Comparison of ENCODE assay signal across 7 cellular contexts in the genomic region with DNA sequence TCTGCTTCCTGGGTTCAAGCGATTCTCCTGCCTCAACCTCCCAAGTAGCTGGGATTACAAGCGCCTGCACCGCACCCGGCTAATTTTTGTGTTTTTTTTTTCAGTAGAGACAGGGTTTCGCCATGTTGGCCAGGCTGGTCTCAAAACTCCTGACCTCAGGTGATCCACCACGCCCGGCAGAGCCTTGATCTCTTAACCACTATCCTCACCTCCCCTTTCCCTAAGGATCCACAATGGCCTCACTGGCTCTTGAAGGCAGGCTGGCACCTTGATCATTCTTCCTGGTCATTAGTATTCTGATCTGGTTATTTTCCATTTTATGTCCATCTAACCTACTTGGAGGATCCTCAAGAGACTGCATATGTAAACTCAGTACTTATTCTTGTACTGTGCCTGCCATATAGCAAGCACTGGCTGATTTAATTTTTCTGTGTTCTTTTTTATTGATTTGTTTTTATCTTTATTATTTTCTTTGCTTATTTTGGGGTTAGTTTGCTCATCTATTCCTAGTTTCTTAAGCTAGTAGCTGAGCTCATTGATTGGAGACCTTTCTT. TPM values are rescaled to one million over a fixed set of nuclear protein-coding genes. Genes with fewer than 3 reads are reported as not detected.
DNase-seq lines count a peak whose midpoint lies in the region; ATAC-seq and TF ChIP-seq lines count a peak whose summit lies in the region.

No MANE protein-coding gene starts in this region.

- no peaks in the 10 kb centered on the region for H3K27me3 Mint-ChIP-seq in activated T-helper 17 cell treated with anti-CD3 and anti-CD28 coated beads, Interleukin-2, amount 50 U/mL, for 72 hours
- H3K27me3 Mint-ChIP-seq in natural killer cell treated with Interleukin-12 subunit alpha and Interleukin-12 subunit beta and Interleukin-15 and Interleukin-18, amount 100 ng/mL, for 72 hours, result no peaks in the 10 kb centered on the region

- ATAC-seq in IMR-90 (ENCODE audit: low read depth), result no peak
- ATAC-seq in activated T-helper 17 cell treated with anti-CD3 and anti-CD28 coated beads, Interleukin-2, amount 50 U/mL, for 72 hours (replicated peaks), result no peak
- ATAC-seq in natural killer cell treated with Interleukin-12 subunit alpha and Interleukin-12 subunit beta and Interleukin-15 and Interleukin-18, amount 100 ng/mL, for 72 hours, result no peak
- ATAC-seq in activated CD4-positive, CD25-positive, alpha-beta regulatory T cell treated with anti-CD3 and anti-CD28 coated beads, Interleukin-2, amount 50 U/mL, for 24 hours, result no peak
- ATAC-seq in GM19463 (IDR thresholded peaks at IDR 0.05; ENCODE audit: unreplicated experiment), result no peak
- ATAC-seq in HG02763 (IDR thresholded peaks at IDR 0.05; ENCODE audit: unreplicated experiment), result no peak

- no peak overlapping the region for H2AK5ac ChIP-seq in IMR-90 (ENCODE audit: low read depth, low read length)

- no peaks in the 10 kb centered on the region for H3K27me3 ChIP-seq in IMR-90 (ENCODE audit: control insufficient read depth, insufficient read depth, low read length)

- H3K14ac ChIP-seq in IMR-90 (replicated peaks; ENCODE audit: low read depth, low read length), result no peak overlapping the region

- TF ChIP-seq CTCF in IMR-90 (conservative IDR thresholded peaks at IDR 0.05; ENCODE audit: low read depth, low read length), result no peak

- intact Hi-C loops in IMR-90 (cut with micrococcal nuclease), result no loop called here

- no peak overlapping the region for H3K4me3 ChIP-seq in IMR-90 (ENCODE audit: insufficient read depth, low read depth, low read length)

- CTCF ChIA-PET in IMR-90 (lab: Yijun Ruan, JAX), result interaction anchor here (0.8 kb wide), 1 partner anchor 263 kb away, joined by 3 read pairs; no protein-coding TSS in a partner anchor

- H2BK5ac ChIP-seq in IMR-90 (ENCODE audit: low read depth, low read length, poor library complexity, severe bottlenecking), result no peak overlapping the region

- H3K36me3 Mint-ChIP-seq in activated T-helper 17 cell treated with anti-CD3 and anti-CD28 coated beads, Interleukin-2, amount 50 U/mL, for 72 hours (ENCODE audit: low read depth), result peaks cover 75% of the 10 kb centered on the region
- peaks cover 37% of the 10 kb centered on the region for H3K36me3 Mint-ChIP-seq in natural killer cell treated with Interleukin-12 subunit alpha and Interleukin-12 subunit beta and Interleukin-15 and Interleukin-18, amount 100 ng/mL, for 72 hours

- no peak overlapping the region for H3K4me2 ChIP-seq in IMR-90 (ENCODE audit: low read depth, low read length)

- H3K56ac ChIP-seq in IMR-90 (ENCODE audit: extremely low read depth, insufficient read depth, low read length), result no peak overlapping the region

- no peak for TF ChIP-seq RAD21 in IMR-90 (IDR thresholded peaks at IDR 0.05; ENCODE audit: low read length)

- no peak overlapping the region for H2BK20ac ChIP-seq in IMR-90 (ENCODE audit: low read depth, low read length)

- H3K9me3 Mint-ChIP-seq in activated T-helper 17 cell treated with anti-CD3 and anti-CD28 coated beads, Interleukin-2, amount 50 U/mL, for 72 hours, result no peaks in the 10 kb centered on the region
- no peaks in the 10 kb centered on the region for H3K9me3 Mint-ChIP-seq in natural killer cell treated with Interleukin-12 subunit alpha and Interleukin-12 subunit beta and Interleukin-15 and Interleukin-18, amount 100 ng/mL, for 72 hours

- H3K27ac ChIP-seq in IMR-90 (ENCODE audit: insufficient read depth, low read length), result no peak overlapping the region

- H4K91ac ChIP-seq in IMR-90 (ENCODE audit: insufficient read depth, low read depth, low read length), result no peak overlapping the region

- DNase-seq in Daoy (ENCODE audit: low read depth) (peak; percentile 61), IMR-90 (peak; percentile 37)
- no peak for DNase-seq in natural killer cell treated with Interleukin-12 subunit alpha and Interleukin-12 subunit beta and Interleukin-15 and Interleukin-18, amount 100 ng/mL, for 72 hours (ENCODE audit: low spot score)

- BruUV-seq in IMR-90 (replicated peaks; lab: Mats Ljungman, UMichigan), result no TSS peak

- peaks cover 96% of the 10 kb centered on the region for H4K20me1 ChIP-seq in IMR-90 (ENCODE audit: insufficient read depth, low read length)

- H2AFZ ChIP-seq in IMR-90 (replicated peaks; ENCODE audit: low read length, poor library complexity), result no peak overlapping the region

- H3K9me3 ChIP-seq in IMR-90 (ENCODE audit: control insufficient read depth, insufficient read depth, low read length), result no peaks in the 10 kb centered on the region

- TF ChIP-seq POLR2A in IMR-90 (IDR thresholded peaks at IDR 0.05; ENCODE audit: low read depth, low read length), result peak; percentile 1; the same call in 1 of the 2 replicates

- dilution Hi-C loops in IMR-90 (cut with HindIII; ENCODE audit: low sequenced_read_pairs, unreplicated experiment), result no loop called here

- H3K36me3 ChIP-seq in IMR-90 (ENCODE audit: control insufficient read depth, insufficient read depth, low read length), result peaks cover 45% of the 10 kb centered on the region

- peak overlapping the region; percentile 98 for H3K27ac Mint-ChIP-seq in activated T-helper 17 cell treated with anti-CD3 and anti-CD28 coated beads, Interleukin-2, amount 50 U/mL, for 72 hours
- peak overlapping the region; percentile 94 to 97 for H3K27ac Mint-ChIP-seq in natural killer cell treated with Interleukin-12 subunit alpha and Interleukin-12 subunit beta and Interleukin-15 and Interleukin-18, amount 100 ng/mL, for 72 hours

- peaks cover 14% of the 10 kb centered on the region for H3K9me1 ChIP-seq in IMR-90 (ENCODE audit: insufficient read depth, low read length)

- H3K4me1 Mint-ChIP-seq in activated T-helper 17 cell treated with anti-CD3 and anti-CD28 coated beads, Interleukin-2, amount 50 U/mL, for 72 hours, result peaks cover 26% of the 10 kb centered on the region
- peaks cover 42 to 44% of the 10 kb centered on the region in 2 donors for H3K4me1 Mint-ChIP-seq in natural killer cell treated with Interleukin-12 subunit alpha and Interleukin-12 subunit beta and Interleukin-15 and Interleukin-18, amount 100 ng/mL, for 72 hours (ENCODE audit: low read depth in 2 of 2)

- H4K5ac ChIP-seq in IMR-90 (ENCODE audit: low read depth, low read length), result no peak overlapping the region

- H2BK15ac ChIP-seq in IMR-90 (ENCODE audit: low read depth, low read length), result no peak overlapping the region

- H4K8ac ChIP-seq in IMR-90 (ENCODE audit: low read depth in 2 of 2, low read length in 2 of 2), result no peak overlapping the region

- H3K4ac ChIP-seq in IMR-90 (ENCODE audit: low read depth, low read length), result no peak overlapping the region

- peaks cover 13% of the 10 kb centered on the region for H3K4me1 ChIP-seq in IMR-90 (ENCODE audit: control insufficient read depth, insufficient read depth, low read length)

- H3K79me1 ChIP-seq in IMR-90 (ENCODE audit: low read depth in 1 of 2, low read length in 2 of 2), result peaks cover 17 to 34% of the 10 kb centered on the region in 2 experiments

- in situ Hi-C loops in IMR-90 (cut with MboI; ENCODE audit: low sequenced_read_pairs), result no loop called here

- H2BK120ac ChIP-seq in IMR-90 (ENCODE audit: low read depth, low read length), result no peak overlapping the region

- no peak overlapping the region for H3K18ac ChIP-seq in IMR-90 (ENCODE audit: low read depth, low read length)

- POLR2A ChIA-PET in IMR-90 (lab: Charles Lee; ENCODE audit: unreplicated experiment), result interaction anchor here (0.6 to 0.8 kb wide), 5 partner anchors 83 to 692 kb away, joined by 3 to 10 read pairs (median 4); no protein-coding TSS in a partner anchor

- H3K23ac ChIP-seq in IMR-90 (ENCODE audit: low read depth, low read length), result no peak overlapping the region

- WGBS in IMR-90 (ENCODE audit: extremely low coverage in 2 of 2, insufficient read length in 1 of 2), 2 experiments, result 100% methylated on average over 2 of the region's 7 CpGs; no CpG with 5 or more reads in 1 of the 2 experiments

- H2AK9ac ChIP-seq in IMR-90 (replicated peaks; ENCODE audit: low read depth, low read length, poor library complexity), result no peak overlapping the region

- peak overlapping the region; percentile 100 for H3K4me3 Mint-ChIP-seq in activated T-helper 17 cell treated with anti-CD3 and anti-CD28 coated beads, Interleukin-2, amount 50 U/mL, for 72 hours
- peak overlapping the region; percentile 79 for H3K4me3 Mint-ChIP-seq in natural killer cell treated with Interleukin-12 subunit alpha and Interleukin-12 subunit beta and Interleukin-15 and Interleukin-18, amount 100 ng/mL, for 72 hours

- no peak overlapping the region for H3K9ac ChIP-seq in IMR-90 (ENCODE audit: low read depth, low read length)

TF ChIP-seq in IMR-90, 13 proteins besides CTCF, POLR2A, EP300 and RAD21 (continues in another document):
- no peak for TF ChIP-seq CEBPB (IDR thresholded peaks at IDR 0.05; ENCODE audit: low read depth, low read length)
- TF ChIP-seq, protein P1, sequence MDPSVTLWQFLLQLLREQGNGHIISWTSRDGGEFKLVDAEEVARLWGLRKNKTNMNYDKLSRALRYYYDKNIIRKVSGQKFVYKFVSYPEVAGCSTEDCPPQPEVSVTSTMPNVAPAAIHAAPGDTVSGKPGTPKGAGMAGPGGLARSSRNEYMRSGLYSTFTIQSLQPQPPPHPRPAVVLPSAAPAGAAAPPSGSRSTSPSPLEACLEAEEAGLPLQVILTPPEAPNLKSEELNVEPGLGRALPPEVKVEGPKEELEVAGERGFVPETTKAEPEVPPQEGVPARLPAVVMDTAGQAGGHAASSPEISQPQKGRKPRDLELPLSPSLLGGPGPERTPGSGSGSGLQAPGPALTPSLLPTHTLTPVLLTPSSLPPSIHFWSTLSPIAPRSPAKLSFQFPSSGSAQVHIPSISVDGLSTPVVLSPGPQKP (IDR thresholded peaks at IDR 0.05; ENCODE audit: borderline replicate concordance, low read depth, low read length), result no peak
- TF ChIP-seq NFE2L2 (IDR thresholded peaks at IDR 0.05; ENCODE audit: low read depth, low read length), result no peak

RNA-seq across cellular contexts. Expression of gene RCC1, which starts 6.3 kb away (rescaled TPM):
- total RNA-seq in Daoy (2014; rRNA removed; shearing (Covaris generic)), result 81.5 and 96.8 TPM in 2 replicates
- 33.9 and 43.9 TPM in 2 replicates for total RNA-seq in IMR-90 (2012; rRNA removed)
- 28.7 and 33.2 TPM in 2 replicates for polyA plus RNA-seq in IMR-90 (2012; rRNA removed)
- 23.3 and 34.3 TPM in 2 replicates for polyA plus RNA-seq in IMR-90 (2012; cell fraction: cytosol; rRNA removed)
- 19.3 and 25.8 TPM in 2 replicates for polyA plus RNA-seq in IMR-90 (2012; cell fraction: nucleus; rRNA removed; ENCODE audit: low replicate concordance)
- total RNA-seq in activated T-helper 17 cell treated with anti-CD3 and anti-CD28 coated beads, Interleukin-2, amount 50 U/mL, for 72 hours, result 100 to 1,000 TPM in 1 of 2 donors, 10 to 100 TPM in 1; 58.6 to 116 TPM
- 100 to 1,000 TPM in 1 of 2 donors, 10 to 100 TPM in 1; 57.1 to 153 TPM for total RNA-seq in natural killer cell treated with Interleukin-12 subunit alpha and Interleukin-12 subunit beta and Interleukin-15 and Interleukin-18, amount 100 ng/mL, for 72 hours

RNA-seq across cellular contexts. Expression of gene TRNAU1AP, which starts 40.8 kb away (rescaled TPM):
- 27.3 and 40.7 TPM in 2 replicates for total RNA-seq in Daoy (2014; rRNA removed; shearing (Covaris generic))
- 23.8 and 25.3 TPM in 2 replicates for total RNA-seq in IMR-90 (2012; rRNA removed)
- polyA plus RNA-seq in IMR-90 (2012; rRNA removed), result 23.3 and 24.1 TPM in 2 replicates
- 10.5 and 14.8 TPM in 2 replicates for polyA plus RNA-seq in IMR-90 (2012; cell fraction: cytosol; rRNA removed)
- polyA plus RNA-seq in IMR-90 (2012; cell fraction: nucleus; rRNA removed; ENCODE audit: low replicate concordance), result 16.6 and 42.3 TPM in 2 replicates
- 10 to 100 TPM; 58.9 to 95.8 TPM for total RNA-seq in activated T-helper 17 cell treated with anti-CD3 and anti-CD28 coated beads, Interleukin-2, amount 50 U/mL, for 72 hours
- total RNA-seq in natural killer cell treated with Interleukin-12 subunit alpha and Interleukin-12 subunit beta and Interleukin-15 and Interleukin-18, amount 100 ng/mL, for 72 hours, result 10 to 100 TPM; 43.1 to 44.3 TPM
